Comparison of ENCODE assay signal across 16 cellular contexts in the genomic region with DNA sequence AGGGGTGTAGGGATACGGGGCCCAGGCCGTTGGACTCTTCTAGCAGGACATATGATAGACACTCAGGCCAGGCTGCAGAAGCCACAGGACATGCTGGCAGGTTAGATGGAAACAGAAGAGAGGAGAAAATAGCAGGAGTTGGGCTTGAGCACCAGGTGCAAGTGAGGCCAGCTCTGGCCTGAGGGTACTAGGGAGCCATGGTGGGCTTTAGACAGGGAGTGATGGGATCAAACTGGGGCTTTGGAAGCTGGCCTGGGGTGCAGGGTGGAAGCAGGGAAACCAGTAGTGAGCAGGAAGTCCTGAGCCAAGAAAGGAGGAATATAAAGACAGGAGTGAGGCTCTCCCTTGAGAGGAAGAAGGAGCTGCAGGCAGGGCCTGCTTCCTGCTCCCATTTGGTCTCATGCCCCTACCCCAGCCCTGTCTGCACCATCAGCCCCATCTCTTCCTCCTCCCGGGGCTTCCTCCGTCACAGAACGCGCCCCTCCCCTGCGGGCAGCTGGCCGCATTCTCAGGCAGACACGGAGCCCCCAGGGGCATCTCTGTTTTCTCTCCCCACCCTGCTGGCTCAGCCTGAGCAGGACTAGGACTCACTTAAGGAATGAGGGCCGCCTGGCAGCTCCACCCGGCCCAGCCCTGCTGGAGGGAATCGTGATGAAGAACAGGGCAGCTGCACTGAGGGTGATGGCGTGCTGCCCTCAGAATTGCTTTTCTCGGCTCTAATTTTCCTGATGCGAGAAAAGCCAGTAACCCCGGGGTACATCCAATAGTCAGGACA.
DNase-seq lines count a peak whose midpoint lies in the region; TF ChIP-seq lines count a peak whose summit lies in the region.
"Had no signal": no experiment of that assay in that cellular context is flagged by ENCODE, and none has a peak within 500 bp of the region (broad histone marks: within the 10 kb centered on the region; RNA-seq: fewer than 3 reads in every experiment).

No MANE protein-coding gene starts in this region.

- H3K9me3 ChIP-seq in SJCRH30 (replicated peaks) (no peaks in the 10 kb centered on the region), muscle layer of colon (ENCODE audit: low read length) (no peaks in the 10 kb centered on the region), testis (no peaks in the 10 kb centered on the region)

- H3K27me3 ChIP-seq in SJCRH30: no peaks in the 10 kb centered on the region
- H3K27me3 ChIP-seq in muscle layer of colon (ENCODE audit: control insufficient read depth in 1 of 2, insufficient read depth in 2 of 2, low read length in 2 of 2): no peaks in the 10 kb centered on the region
- no peaks in the 10 kb centered on the region for H3K27me3 ChIP-seq in testis

- H3K4me3 ChIP-seq in SJCRH30 (no peak overlapping the region), fibroblast of mammary gland (ENCODE audit: control insufficient read depth, low read depth, low read length) (no peak overlapping the region), muscle layer of colon (ENCODE audit: low read depth in 1 of 2, low read length in 2 of 2) (no peak overlapping the region), testis (no peak overlapping the region)

- H3K27ac ChIP-seq in SJCRH30 (no peak overlapping the region), muscle layer of colon (ENCODE audit: low read depth, low read length) (peak overlapping the region; percentile 12), testis (no peak overlapping the region)

- TF ChIP-seq POLR2A in testis (IDR thresholded peaks at IDR 0.05): no peak

- DNase-seq in SJCRH30: peak; percentile 31 to 34
- DNase-seq in fibroblast of mammary gland (ENCODE audit: low read depth): peak; percentile 13
- DNase-seq in testis: peak; percentile 55
- DNase-seq in NCI-H774 (lab: John Stamatoyannopoulos, UW): no peak
- DNase-seq in kidney glomerular epithelial cell (lab: John Stamatoyannopoulos, UW): no peak
- DNase-seq in NCI-H1048 (lab: John Stamatoyannopoulos, UW): no peak
- DNase-seq: activated CD4-positive, alpha-beta T cell treated with anti-CD3 and anti-CD28 coated beads, Interleukin-2, amount 10 ng/mL, durations not matched to agents 7 days and 5 days; activated naive CD8-positive, alpha-beta T cell treated with anti-CD3 and anti-CD28 coated beads, Interleukin-2, amount 10 ng/mL, durations not matched to agents 7 days and 5 days; activated T-cell treated with anti-CD3 and anti-CD28 coated beads, Interleukin-2, amount 50 U/mL, for 1 hour; DMS79 treated with DMSO at 0.1 percent for 48 hours; naive B cell; NCI-H1092 treated with DMSO at 0.1 percent for 48 hours; SIG-M5; stimulated activated CD4-positive, alpha-beta T cell treated with anti-CD3 and anti-CD28 coated beads, Interleukin-2, amount 100 ng/mL, for 48 hours; stimulated activated CD8-positive, alpha-beta memory T cell treated with anti-CD3 and anti-CD28 coated beads, Interleukin-4, amount 100 ng/mL, for 48 hours had no signal

- H3K9ac ChIP-seq in muscle layer of colon (ENCODE audit: low read length): no peak overlapping the region

- intact Hi-C loops in testis (cut with DNase I; ENCODE audit: low total_unique reads): no loop called here

- 60 to 65% methylated on average over 16 of the region's 16 CpGs for WGBS in testis, 2 donors

- TF ChIP-seq CTCF in fibroblast of mammary gland (conservative IDR thresholded peaks at IDR 0.05; ENCODE audit: control insufficient read depth, insufficient read depth, low read depth, low read length): no peak
- no peak for TF ChIP-seq CTCF in testis (IDR thresholded peaks at IDR 0.05)

- H3K36me3 ChIP-seq in SJCRH30 (no peaks in the 10 kb centered on the region), muscle layer of colon (ENCODE audit: insufficient read depth, low read length) (no peaks in the 10 kb centered on the region), testis (ENCODE audit: low read depth, missing control alignments) (no peaks in the 10 kb centered on the region)

- H3K4me1 ChIP-seq in SJCRH30 (no peaks in the 10 kb centered on the region), muscle layer of colon (ENCODE audit: insufficient read depth, low read length) (peaks cover 33% of the 10 kb centered on the region), testis (peaks cover 4% of the 10 kb centered on the region)

Comparison
In these comparisons a context has a peak if more than half of its experiments do, and no peak if none do; other contexts are left out.
1. DNase-seq: peak in SJCRH30 (2 of 2), fibroblast of mammary gland (single experiment) and testis (single experiment); none in NCI-H774 (single experiment), kidney glomerular epithelial cell (single experiment) and NCI-H1048 (single experiment).